ENCODE assay signal across 8 cellular contexts in genomic region chr16:85718682-85719081, GRCh38. TPM values are rescaled to one million over a fixed set of nuclear protein-coding genes. Genes with fewer than 3 reads are reported as not detected.
DNase-seq lines count a peak whose midpoint lies in the region; ATAC-seq and TF ChIP-seq lines count a peak whose summit lies in the region.

No MANE protein-coding gene starts in this region.

- H3K4me3 Mint-ChIP-seq in activated naive CD8-positive, alpha-beta T cell treated with anti-CD3 and anti-CD28 coated beads, Interleukin-2, amount 50 U/mL, for 24 hours = no peak overlapping the region
- no peak overlapping the region for H3K4me3 Mint-ChIP-seq in activated naive CD8-positive, alpha-beta T cell treated with anti-CD3 and anti-CD28 coated beads for 36 hours

- ATAC-seq in activated naive CD8-positive, alpha-beta T cell treated with anti-CD3 and anti-CD28 coated beads, Interleukin-2, amount 50 U/mL, for 24 hours = no peak

- no peak overlapping the region for H2BK5ac ChIP-seq in mesendoderm (ENCODE audit: low read length)

- H3K9me3 Mint-ChIP-seq in activated naive CD8-positive, alpha-beta T cell treated with anti-CD3 and anti-CD28 coated beads, Interleukin-2, amount 50 U/mL, for 24 hours = no peaks in the 10 kb centered on the region
- no peaks in the 10 kb centered on the region for H3K9me3 Mint-ChIP-seq in activated naive CD8-positive, alpha-beta T cell treated with anti-CD3 and anti-CD28 coated beads for 36 hours

- no peaks in the 10 kb centered on the region for H3K9me3 ChIP-seq in spleen
- H3K9me3 ChIP-seq in thyroid gland = no peaks in the 10 kb centered on the region

- peaks cover 0 to 13% (median 0%) of the 10 kb centered on the region in 7 donors for H3K27me3 ChIP-seq in spleen (replicated peaks in 1 of 7)
- no peaks in the 10 kb centered on the region for H3K27me3 ChIP-seq in thyroid gland
- H3K27me3 ChIP-seq in mesendoderm (ENCODE audit: insufficient read depth, low read length, poor library complexity) = peaks cover 2% of the 10 kb centered on the region

- 36 to 58% (median 49%) methylated on average over 11 of the region's 11 CpGs for WGBS in spleen, 5 donors
- 48 to 63% methylated on average over 10 to 11 of the region's 11 CpGs for WGBS in thyroid gland, 2 donors
- WGBS in mesendoderm (ENCODE audit: extremely low coverage, insufficient coverage, low lambda C conversion rate) = no CpG with 5 or more reads among the region's 11 CpGs

- no peak overlapping the region for H3K18ac ChIP-seq in mesendoderm (ENCODE audit: low read length)

- DNase-seq in activated naive CD8-positive, alpha-beta T cell treated with anti-CD3 and anti-CD28 coated beads, Interleukin-2, amount 50 U/mL, for 24 hours = peak; percentile 21
- DNase-seq in activated naive CD8-positive, alpha-beta T cell treated with anti-CD3 and anti-CD28 coated beads for 36 hours = no peak
- peak; percentile 9 for DNase-seq in NCI-H460 (ENCODE audit: extremely low read depth, low read depth)
- DNase-seq in erythroblast (lab: John Stamatoyannopoulos, UW) = peak; percentile 37 to 61
- no peak for DNase-seq in spleen
- DNase-seq in thyroid gland = no peak
- no peak for DNase-seq in mesendoderm
- no peak for DNase-seq in activated CD8-positive, alpha-beta memory T cell treated with anti-CD3 and anti-CD28 coated beads for 24 hours

- no peak overlapping the region for H3K4me3 ChIP-seq in spleen
- no peak overlapping the region for H3K4me3 ChIP-seq in thyroid gland (replicated peaks in 1 of 3)
- H3K4me3 ChIP-seq in mesendoderm (ENCODE audit: low read length) = no peak overlapping the region

- H4K5ac ChIP-seq in mesendoderm (ENCODE audit: low read length) = no peak overlapping the region

- H2BK120ac ChIP-seq in mesendoderm (ENCODE audit: low read depth, low read length) = no peak overlapping the region

- no peak overlapping the region for H4K8ac ChIP-seq in mesendoderm (ENCODE audit: low read depth, low read length)

- H3K4me1 Mint-ChIP-seq in activated naive CD8-positive, alpha-beta T cell treated with anti-CD3 and anti-CD28 coated beads, Interleukin-2, amount 50 U/mL, for 24 hours = peaks cover 11% of the 10 kb centered on the region
- H3K4me1 Mint-ChIP-seq in activated naive CD8-positive, alpha-beta T cell treated with anti-CD3 and anti-CD28 coated beads for 36 hours = peaks cover 17% of the 10 kb centered on the region

- H3K27ac Mint-ChIP-seq in activated naive CD8-positive, alpha-beta T cell treated with anti-CD3 and anti-CD28 coated beads, Interleukin-2, amount 50 U/mL, for 24 hours = no peak overlapping the region
- H3K27ac Mint-ChIP-seq in activated naive CD8-positive, alpha-beta T cell treated with anti-CD3 and anti-CD28 coated beads for 36 hours = no peak overlapping the region

- no peak for TF ChIP-seq POLR2A in erythroblast (IDR thresholded peaks at IDR 0.05; ENCODE audit: low read length)
- no peak for TF ChIP-seq POLR2A in spleen (IDR thresholded peaks at IDR 0.05)
- TF ChIP-seq POLR2A in thyroid gland (IDR thresholded peaks at IDR 0.05) = no peak

- H3K79me1 ChIP-seq in mesendoderm (ENCODE audit: low read length) = no peaks in the 10 kb centered on the region

- intact Hi-C loops in spleen (cut with DNase I; ENCODE audit: low total_unique reads) (no loop called here), thyroid gland (cut with DNase I) (loop anchor here (2.0 to 10.0 kb wide), 4 partner anchors 61 to 604 kb away; partner anchors contain the start of gene CIBAR2)

- no peaks in the 10 kb centered on the region for H3K79me2 ChIP-seq in mesendoderm (ENCODE audit: control insufficient read depth, insufficient read depth, low read length)

- peak in 6 of 11 experiments; percentile 22 to 56 (median 28) for TF ChIP-seq CTCF in spleen (IDR thresholded peaks at IDR 0.05 in 8 of 11, conservative IDR thresholded peaks at IDR 0.05 in 3 of 11)
- peak in 3 of 6 experiments; percentile 22 to 33 (median 30) for TF ChIP-seq CTCF in thyroid gland (IDR thresholded peaks at IDR 0.05)

- no peaks in the 10 kb centered on the region for H3K36me3 Mint-ChIP-seq in activated naive CD8-positive, alpha-beta T cell treated with anti-CD3 and anti-CD28 coated beads, Interleukin-2, amount 50 U/mL, for 24 hours (ENCODE audit: low read depth)
- no peaks in the 10 kb centered on the region for H3K36me3 Mint-ChIP-seq in activated naive CD8-positive, alpha-beta T cell treated with anti-CD3 and anti-CD28 coated beads for 36 hours

- H3K4ac ChIP-seq in mesendoderm (ENCODE audit: low read depth, low read length) = no peak overlapping the region

- H3K4me2 ChIP-seq in mesendoderm (ENCODE audit: low read length) = no peak overlapping the region

- peaks cover 0 to 47% (median 26%) of the 10 kb centered on the region in 6 donors for H3K4me1 ChIP-seq in spleen
- H3K4me1 ChIP-seq in thyroid gland = peaks cover 0 to 12% of the 10 kb centered on the region in 2 donors
- H3K4me1 ChIP-seq in mesendoderm (ENCODE audit: control insufficient read depth, low read depth, low read length) = no peaks in the 10 kb centered on the region

- no peak overlapping the region for H3K9ac ChIP-seq in mesendoderm (ENCODE audit: low read length)

- no peak overlapping the region for H2BK15ac ChIP-seq in mesendoderm (replicated peaks; ENCODE audit: low read depth)

- H3K23ac ChIP-seq in mesendoderm (ENCODE audit: low read length) = no peak overlapping the region

- H3K27me3 Mint-ChIP-seq in activated naive CD8-positive, alpha-beta T cell treated with anti-CD3 and anti-CD28 coated beads, Interleukin-2, amount 50 U/mL, for 24 hours = peaks cover 4% of the 10 kb centered on the region
- H3K27me3 Mint-ChIP-seq in activated naive CD8-positive, alpha-beta T cell treated with anti-CD3 and anti-CD28 coated beads for 36 hours = peaks cover 9% of the 10 kb centered on the region

- no peak overlapping the region for H3K27ac ChIP-seq in spleen
- H3K27ac ChIP-seq in thyroid gland = no peak overlapping the region
- H3K27ac ChIP-seq in mesendoderm (ENCODE audit: low read depth, low read length) = no peak overlapping the region

- peaks cover 0 to under 1% (median 0%) of the 10 kb centered on the region in 6 donors for H3K36me3 ChIP-seq in spleen
- no peaks in the 10 kb centered on the region for H3K36me3 ChIP-seq in thyroid gland
- H3K36me3 ChIP-seq in mesendoderm (ENCODE audit: control insufficient read depth, insufficient read depth, low read length) = no peaks in the 10 kb centered on the region

- H3K56ac ChIP-seq in mesendoderm (ENCODE audit: low read length) = no peak overlapping the region

- H2AK5ac ChIP-seq in mesendoderm (ENCODE audit: low read length) = no peak overlapping the region

RNA-seq across cellular contexts. Expression of gene GINS2, which starts 29.9 kb away (rescaled TPM):
- total RNA-seq in activated naive CD8-positive, alpha-beta T cell treated with anti-CD3 and anti-CD28 coated beads for 36 hours = 10 to 100 TPM; 71.5 to 74.1 TPM
- total RNA-seq in NCI-H460 (2014; rRNA removed; shearing (Covaris generic)) = 2.6 and 3.1 TPM in 2 replicates
- 15.6 and 17.6 TPM in 2 replicates for polyA plus RNA-seq in NCI-H460 (2014; cell fraction: nucleus; rRNA removed)
- total RNA-seq in spleen = 1 to 10 TPM; 1.0 to 7.0 (median 2.3) TPM
- 1 to 10 TPM; 1.3 to 5.4 (median 2.3) TPM for polyA plus RNA-seq in spleen
- total RNA-seq in thyroid gland = 1 to 10 TPM in 1 of 4 donors, under 1 TPM in 3; 0.24 to 1.2 (median 0.55) TPM
- 37.8 TPM for polyA plus RNA-seq in mesendoderm (2013, experiment 1 of 2)
- 38.6 TPM for polyA plus RNA-seq in mesendoderm (2013, experiment 2 of 2)

RNA-seq across cellular contexts. Expression of gene C16orf74, which starts 32.2 kb away (rescaled TPM):
- 1 to 10 TPM; 1.5 to 1.6 TPM for total RNA-seq in activated naive CD8-positive, alpha-beta T cell treated with anti-CD3 and anti-CD28 coated beads for 36 hours
- 1.8 and 2.9 TPM in 2 replicates for total RNA-seq in NCI-H460 (2014; rRNA removed; shearing (Covaris generic))
- polyA plus RNA-seq in NCI-H460 (2014; cell fraction: nucleus; rRNA removed) = 4.1 and 9.9 TPM in 2 replicates
- 10 to 100 TPM; 12.1 to 31.1 (median 14.9) TPM for total RNA-seq in spleen
- polyA plus RNA-seq in spleen = 100 to 1,000 TPM in 1 of 3 donors, 10 to 100 TPM in 2; 38.0 to 107 (median 73.4) TPM
- 1 to 10 TPM in 3 of 4 donors, not detected in 1; 5.1 to 8.4 (median 6.3) TPM for total RNA-seq in thyroid gland
- 7.3 TPM for polyA plus RNA-seq in mesendoderm (2013, experiment 1 of 2)
- 7.5 TPM for polyA plus RNA-seq in mesendoderm (2013, experiment 2 of 2)

Comparison
In these comparisons a context has a peak if more than half of its experiments do, and no peak if none do; other contexts are left out.
1. DNase-seq: peak in activated naive CD8-positive, alpha-beta T cell treated with anti-CD3 and anti-CD28 coated beads, Interleukin-2, amount 50 U/mL, for 24 hours (single experiment), NCI-H460 (single experiment) and erythroblast (2 of 2); none in activated naive CD8-positive, alpha-beta T cell treated with anti-CD3 and anti-CD28 coated beads for 36 hours (single experiment), spleen (single experiment), thyroid gland (0 of 2), mesendoderm (single experiment) and activated CD8-positive, alpha-beta memory T cell treated with anti-CD3 and anti-CD28 coated beads for 24 hours (single experiment).
2. RNA of gene GINS2, which starts 29.9 kb away (total RNA-seq): 71.5 to 74.1 TPM in activated naive CD8-positive, alpha-beta T cell treated with anti-CD3 and anti-CD28 coated beads for 36 hours; 2.6 to 3.1 TPM in NCI-H460, 1.0 to 7.0 TPM in spleen and 0.24 to 1.2 TPM in thyroid gland; every median in the first group is over 4 times any median in the second.